ENCODE assay signal across 19 cellular contexts in genomic region chr5:65098393-65098792, GRCh38.
DNase-seq lines count a peak whose midpoint lies in the region; ATAC-seq, FAIRE-seq and TF ChIP-seq lines count a peak whose summit lies in the region.
"Had no signal": no experiment of that assay in that cellular context is flagged by ENCODE, and none has a peak within 500 bp of the region (broad histone marks: within the 10 kb centered on the region; RNA-seq: fewer than 3 reads in every experiment).

No MANE protein-coding gene starts in this region.

- H3K9me1 ChIP-seq in IMR-90 (ENCODE audit: insufficient read depth, low read length) (peaks cover 9% of the 10 kb centered on the region), K562 (ENCODE audit: control insufficient read depth, insufficient read depth, low read length) (no peaks in the 10 kb centered on the region)

- H3K4me2 ChIP-seq in GM23338 (no peak overlapping the region), IMR-90 (ENCODE audit: low read depth, low read length) (no peak overlapping the region), K562 (ENCODE audit: insufficient read depth, low read length) (no peak overlapping the region), trophoblast cell (ENCODE audit: low read length) (no peak overlapping the region)
- H3K4me2 ChIP-seq: A549 had no signal

- DNase-seq in GM23338 (ENCODE audit: low spot score) (no peak), IMR-90 (no peak), K562 (ENCODE audit: extremely low read depth in 1 of 4, low spot score in 3 of 4) (no peak), trophoblast cell (peak in 1 of 2 donors; percentile 24), SKM-1 treated with dmso at 0.1 percent for 144 hours (lab: John Stamatoyannopoulos, UW; ENCODE audit: unreplicated experiment) (no peak), NCI-H1048 (lab: John Stamatoyannopoulos, UW) (no peak), sigmoid colon (no peak), SIG-M5 treated with dmso at 0.1 percent for 504 hours (lab: John Stamatoyannopoulos, UW; ENCODE audit: unreplicated experiment) (no peak)
- DNase-seq: BE2C; Caco-2; CD8-positive, alpha-beta memory T cell; DND-41; GDM1; HCEC 1CT had no signal

- H2AK9ac ChIP-seq in IMR-90 (replicated peaks; ENCODE audit: low read depth, low read length, poor library complexity) = no peak overlapping the region

- peak overlapping the region; percentile 33; the same call in 1 of the 2 replicates for H2BK20ac ChIP-seq in IMR-90 (ENCODE audit: low read depth, low read length)

- in situ Hi-C loops in IMR-90 (cut with MboI; ENCODE audit: low sequenced_read_pairs) (loop anchor here (10.0 kb wide), 1 partner anchor 284 kb away; no protein-coding TSS in a partner anchor), K562 (cut with MboI) (no loop called here)

- no peaks in the 10 kb centered on the region for H3K79me2 ChIP-seq in GM23338 (replicated peaks; ENCODE audit: insufficient read depth)
- no peaks in the 10 kb centered on the region for H3K79me2 ChIP-seq in K562 (ENCODE audit: control insufficient read depth, insufficient read depth, low read length)
- H3K79me2 ChIP-seq in trophoblast cell (ENCODE audit: control insufficient read depth, insufficient read depth, low read length, poor library complexity) = peaks cover 4% of the 10 kb centered on the region

- no peak overlapping the region for H3K4me3 ChIP-seq in GM23338
- H3K4me3 ChIP-seq in IMR-90 (ENCODE audit: insufficient read depth, low read depth, low read length) = no peak overlapping the region
- H3K4me3 ChIP-seq in K562 = no peak overlapping the region
- no peak overlapping the region for H3K4me3 ChIP-seq in trophoblast cell (ENCODE audit: low read depth, low read length)
- no peak overlapping the region for H3K4me3 ChIP-seq in sigmoid colon
- H3K4me3 ChIP-seq: A549 had no signal

- BruUV-seq in IMR-90 (replicated peaks; lab: Mats Ljungman, UMichigan) (no TSS peak), K562 (replicated peaks; lab: Mats Ljungman, UMichigan) (no TSS peak)

- H3K9me2 ChIP-seq in GM23338 (ENCODE audit: insufficient read depth) = no peaks in the 10 kb centered on the region

- FAIRE-seq in K562 (lab: Jason Lieb, UNC) = no peak
- FAIRE-seq: A549, GM12892, H1 had no signal

- H4K8ac ChIP-seq in IMR-90 (ENCODE audit: low read depth in 2 of 2, low read length in 2 of 2) (peak overlapping the region; percentile 24 to 57; a peak in 2 of 4 replicates), trophoblast cell (ENCODE audit: low read depth, low read length) (peak overlapping the region; percentile 22)

- peak overlapping the region; percentile 72; the same call in 2 of the 3 replicates for H2BK15ac ChIP-seq in IMR-90 (ENCODE audit: low read depth, low read length)

- H3K36me3 ChIP-seq in GM23338 (ENCODE audit: insufficient read depth) (no peaks in the 10 kb centered on the region), IMR-90 (ENCODE audit: control insufficient read depth, insufficient read depth, low read length) (no peaks in the 10 kb centered on the region), K562 (ENCODE audit: control insufficient read depth, insufficient read depth, low read length) (no peaks in the 10 kb centered on the region), trophoblast cell (ENCODE audit: control insufficient read depth in 1 of 2, insufficient read depth in 2 of 2, low read length in 2 of 2) (no peaks in the 10 kb centered on the region), sigmoid colon (no peaks in the 10 kb centered on the region)
- H3K36me3 ChIP-seq: BE2C had no signal

- no peak overlapping the region for H4K5ac ChIP-seq in IMR-90 (ENCODE audit: low read depth, low read length)

- H3K9ac ChIP-seq in IMR-90 (ENCODE audit: low read depth, low read length) (no peak overlapping the region), K562 (ENCODE audit: insufficient read depth in 1 of 2, low read depth in 2 of 2, low read length in 2 of 2) (no peak overlapping the region), trophoblast cell (ENCODE audit: low read length) (no peak overlapping the region)

- no peaks in the 10 kb centered on the region for H3K36me3 Mint-ChIP-seq in GM23338 (ENCODE audit: low read depth)
- H3K36me3 Mint-ChIP-seq: CD14-positive monocyte had no signal

- no peak overlapping the region for H3K27ac Mint-ChIP-seq in GM23338
- H3K27ac Mint-ChIP-seq: CD14-positive monocyte; CD8-positive, alpha-beta memory T cell had no signal

- 0 out of 2 replicates have a peak overlapping the region, but pooled peaks have one; percentile 40 for H3K14ac ChIP-seq in IMR-90 (replicated peaks; ENCODE audit: low read depth, low read length)
- no peak overlapping the region for H3K14ac ChIP-seq in trophoblast cell (ENCODE audit: low read length)

- H3K27ac ChIP-seq in GM23338 (ENCODE audit: low read depth) (no peak overlapping the region), IMR-90 (ENCODE audit: insufficient read depth, low read length) (no peak overlapping the region), K562 (ENCODE audit: extremely low read depth, low read depth, low read length) (no peak overlapping the region), trophoblast cell (ENCODE audit: low read depth, low read length) (peak overlapping the region; percentile 76), sigmoid colon (no peak overlapping the region)
- H3K27ac ChIP-seq: A549, HL-60 had no signal

- CTCF ChIA-PET in IMR-90 (lab: Yijun Ruan, JAX) (no interaction called here), K562 (lab: Yijun Ruan, JAX; ENCODE audit: low intra/inter-chr PET ratio) (no interaction called here)

- H3K27me3 ChIP-seq in GM23338 (ENCODE audit: insufficient read depth) = no peaks in the 10 kb centered on the region
- no peaks in the 10 kb centered on the region for H3K27me3 ChIP-seq in IMR-90 (ENCODE audit: control insufficient read depth, insufficient read depth, low read length)
- H3K27me3 ChIP-seq in K562 (ENCODE audit: control insufficient read depth in 2 of 2, insufficient read depth in 2 of 2, low read length in 2 of 2) = no peaks in the 10 kb centered on the region
- no peaks in the 10 kb centered on the region for H3K27me3 ChIP-seq in trophoblast cell (ENCODE audit: insufficient read depth, low read length)
- no peaks in the 10 kb centered on the region for H3K27me3 ChIP-seq in sigmoid colon
- H3K27me3 ChIP-seq: BE2C had no signal

- no peaks in the 10 kb centered on the region for H3K9me3 Mint-ChIP-seq in GM23338
- H3K9me3 Mint-ChIP-seq: CD8-positive, alpha-beta memory T cell had no signal

- H4K12ac ChIP-seq in trophoblast cell (ENCODE audit: low read depth, low read length) = no peak overlapping the region

- H3K4me3 Mint-ChIP-seq in GM23338 = no peak overlapping the region
- H3K4me3 Mint-ChIP-seq: CD14-positive monocyte; CD8-positive, alpha-beta memory T cell had no signal

- no peak for TF ChIP-seq EP300 in K562 (IDR thresholded peaks at IDR 0.05; ENCODE audit: low read length)
- no peak for TF ChIP-seq EP300 in sigmoid colon (IDR thresholded peaks at IDR 0.05)

- no peak for TF ChIP-seq RAD21 in IMR-90 (IDR thresholded peaks at IDR 0.05; ENCODE audit: low read length)
- TF ChIP-seq RAD21 in K562 (CRISPR knock-in tag; conservative IDR thresholded peaks at IDR 0.05 in 1 of 2, IDR thresholded peaks at IDR 0.05 in 1 of 2) = no peak

- H3K27me3 Mint-ChIP-seq in GM23338 (ENCODE audit: insufficient read depth, low read depth, poor library complexity) = peaks cover 11% of the 10 kb centered on the region

- H3K56ac ChIP-seq in IMR-90 (ENCODE audit: extremely low read depth, insufficient read depth, low read length) = no peak overlapping the region

- no peak for TF ChIP-seq POLR2A in IMR-90 (IDR thresholded peaks at IDR 0.05; ENCODE audit: low read depth, low read length)
- no peak for TF ChIP-seq POLR2A in K562 (conservative IDR thresholded peaks at IDR 0.05)
- TF ChIP-seq POLR2A in sigmoid colon (IDR thresholded peaks at IDR 0.05) = no peak

- intact Hi-C loops in IMR-90 (cut with micrococcal nuclease) (no loop called here), K562 (cut with micrococcal nuclease) (no loop called here), sigmoid colon (cut with DNase I) (no loop called here)

- H2BK12ac ChIP-seq in trophoblast cell (ENCODE audit: low read length) = peak overlapping the region; percentile 72

- H4K91ac ChIP-seq in IMR-90 (ENCODE audit: insufficient read depth, low read depth, low read length) (no peak overlapping the region), trophoblast cell (ENCODE audit: low read depth, low read length) (peak overlapping the region; percentile 32)

- H3K18ac ChIP-seq in IMR-90 (ENCODE audit: low read depth, low read length) (no peak overlapping the region), trophoblast cell (ENCODE audit: low read length) (no peak overlapping the region)

- H3K9me3 ChIP-seq in IMR-90 (ENCODE audit: control insufficient read depth, insufficient read depth, low read length) (no peaks in the 10 kb centered on the region), K562 (replicated peaks; ENCODE audit: control insufficient read depth, insufficient read depth, low read depth, low read length) (no peaks in the 10 kb centered on the region), trophoblast cell (ENCODE audit: insufficient read depth, low read depth, low read length) (no peaks in the 10 kb centered on the region), sigmoid colon (no peaks in the 10 kb centered on the region)
- H3K9me3 ChIP-seq: A549, BE2C, Caco-2 had no signal

- TF ChIP-seq CTCF in GM23338 (conservative IDR thresholded peaks at IDR 0.05; ENCODE audit: low read depth in 2 of 2) (no peak), IMR-90 (conservative IDR thresholded peaks at IDR 0.05; ENCODE audit: low read depth, low read length) (no peak), K562 (IDR thresholded peaks at IDR 0.05 in 2 of 3, conservative IDR thresholded peaks at IDR 0.05 in 1 of 3; ENCODE audit: insufficient read depth in 2 of 3, low read depth in 1 of 3, low read length in 3 of 3) (no peak), sigmoid colon (IDR thresholded peaks at IDR 0.05) (no peak)

- WGBS in IMR-90 (ENCODE audit: extremely low coverage in 2 of 2, insufficient read length in 1 of 2), 2 experiments = no CpG with 5 or more reads among the region's 3 CpGs
- WGBS in K562 (ENCODE audit: insufficient coverage, low coverage, missing lambda C conversion rate) = 3% methylated on average over 3 of the region's 3 CpGs
- no CpG with 5 or more reads among the region's 3 CpGs for WGBS in trophoblast cell (ENCODE audit: extremely low coverage, insufficient coverage, insufficient read length)
- 86 to 87% methylated on average over 3 of the region's 3 CpGs for WGBS in sigmoid colon, 2 donors

- peak overlapping the region; percentile 68 for H2BK120ac ChIP-seq in IMR-90 (ENCODE audit: low read depth, low read length)
- H2BK120ac ChIP-seq in trophoblast cell (ENCODE audit: insufficient read depth, low read length, poor library complexity) = peak overlapping the region; percentile 88

- H3K4ac ChIP-seq in IMR-90 (ENCODE audit: low read depth, low read length) (peak overlapping the region; percentile 76), trophoblast cell (ENCODE audit: low read depth, low read length) (no peak overlapping the region)

- peak overlapping the region; percentile 40; the same call in 1 of the 2 replicates for H3K23ac ChIP-seq in IMR-90 (ENCODE audit: low read depth, low read length)
- H3K23ac ChIP-seq in trophoblast cell (ENCODE audit: low read length) = no peak overlapping the region

- dilution Hi-C loops in IMR-90 (cut with HindIII; ENCODE audit: low sequenced_read_pairs, unreplicated experiment) = no loop called here

- H3K4me1 ChIP-seq in GM23338 (ENCODE audit: insufficient read depth) (peaks cover 14% of the 10 kb centered on the region), IMR-90 (ENCODE audit: control insufficient read depth, insufficient read depth, low read length) (peaks cover 12% of the 10 kb centered on the region), K562 (replicated peaks in 1 of 2; ENCODE audit: control insufficient read depth in 2 of 2, insufficient read depth in 2 of 2, low read length in 2 of 2) (peaks cover 9% of the 10 kb centered on the region in 2 experiments; a peak in 4 of 5 replicates), trophoblast cell (ENCODE audit: control insufficient read depth in 1 of 2, insufficient read depth in 2 of 2, low read length in 2 of 2) (peaks cover 19 to 22% of the 10 kb centered on the region in 2 experiments), sigmoid colon (peaks cover 0 to 3% (median 1%) of the 10 kb centered on the region in 4 donors)
- H3K4me1 ChIP-seq: A549, BE2C had no signal

- POLR2A ChIA-PET in IMR-90 (lab: Charles Lee; ENCODE audit: unreplicated experiment) (no interaction called here), K562 (lab: Yijun Ruan, JAX) (interaction anchor here (0.8 kb wide), 1 partner anchor 737 kb away, joined by 3 read pairs; no protein-coding TSS in a partner anchor)

- peak overlapping the region; percentile 83 for H2AK5ac ChIP-seq in IMR-90 (ENCODE audit: low read depth, low read length)
- H2AK5ac ChIP-seq in trophoblast cell (ENCODE audit: low read length) = no peak overlapping the region

- H3K4me1 Mint-ChIP-seq in GM23338 = peaks cover 19% of the 10 kb centered on the region

- no peak for ATAC-seq in GM23338
- no peak for ATAC-seq in IMR-90 (ENCODE audit: low read depth)
- no peak for ATAC-seq in K562
- ATAC-seq: A549 had no signal

- H2AFZ ChIP-seq in GM23338 = peak overlapping the region; percentile 25; the same call in 1 of the 2 replicates
- H2AFZ ChIP-seq in IMR-90 (replicated peaks; ENCODE audit: low read length, poor library complexity) = no peak overlapping the region
- H2AFZ ChIP-seq in K562 (ENCODE audit: low read depth, low read length) = no peak overlapping the region
- H2AFZ ChIP-seq in trophoblast cell (ENCODE audit: insufficient read depth, low read length, poor library complexity) = no peak overlapping the region

- H4K20me1 ChIP-seq in GM23338 (replicated peaks; ENCODE audit: insufficient read depth) (no peaks in the 10 kb centered on the region), IMR-90 (ENCODE audit: insufficient read depth, low read length) (no peaks in the 10 kb centered on the region), K562 (replicated peaks; ENCODE audit: control insufficient read depth, insufficient read depth, low read length) (no peaks in the 10 kb centered on the region)

- H3K79me1 ChIP-seq in IMR-90 (ENCODE audit: low read depth in 1 of 2, low read length in 2 of 2) = no peaks in the 10 kb centered on the region; a peak in 1 of 4 replicates
- peaks cover 35% of the 10 kb centered on the region for H3K79me1 ChIP-seq in trophoblast cell (ENCODE audit: low read length)

- H2BK5ac ChIP-seq in IMR-90 (ENCODE audit: low read depth, low read length, poor library complexity, severe bottlenecking) (no peak overlapping the region), trophoblast cell (ENCODE audit: low read depth, low read length, poor library complexity) (peak overlapping the region; percentile 32)

- no peaks in the 10 kb centered on the region for H3F3A ChIP-seq in GM23338 (replicated peaks; ENCODE audit: low read depth)
